Comparison of ENCODE assay signal across 10 cellular contexts in genomic region chr1:85584264-85584781, GRCh38. TPM values are rescaled to one million over a fixed set of nuclear protein-coding genes. Genes with fewer than 3 reads are reported as not detected.
A peak's percentile ranks its signal among the peaks of the same experiment; 100 is the strongest.
DNase-seq lines count a peak whose midpoint lies in the region; ATAC-seq and TF ChIP-seq lines count a peak whose summit lies in the region.
"Had no signal": no experiment of that assay in that cellular context is flagged by ENCODE, and none has a peak within 500 bp of the region (broad histone marks: within the 10 kb centered on the region; RNA-seq: fewer than 3 reads in every experiment).

No MANE protein-coding gene starts in this region.

- H3K27me3 ChIP-seq in iPS-20b (ENCODE audit: insufficient read depth, low read length) (peaks cover 4% of the 10 kb centered on the region), transverse colon (peaks cover 5% of the 10 kb centered on the region)

- no peak for ATAC-seq in HG02798 (IDR thresholded peaks at IDR 0.05; ENCODE audit: poor library complexity, unreplicated experiment)
- ATAC-seq: activated CD8-positive, alpha-beta T cell treated with anti-CD3 and anti-CD28 coated beads for 36 hours had no signal

- 44 to 50% methylated on average over 2 to 5 of the region's 5 CpGs for WGBS in transverse colon (ENCODE audit: low coverage in 1 of 2), 2 donors

- TF ChIP-seq POLR2A in transverse colon (IDR thresholded peaks at IDR 0.05) = no peak

- intact Hi-C loops in transverse colon (cut with DNase I; ENCODE audit: low total_unique reads) = loop anchor here (10.0 kb wide), 3 partner anchors 80 to 1120 kb away; partner anchors contain the start of gene SH3GLB1

- peak overlapping the region; percentile 57; the same call in 1 of the 2 replicates for H3K9ac ChIP-seq in iPS-20b (ENCODE audit: low read depth, low read length)

- H3K4me1 ChIP-seq in iPS-20b (ENCODE audit: insufficient read depth, low read length) = peaks cover 38% of the 10 kb centered on the region
- H3K4me1 ChIP-seq in transverse colon = peaks cover 0 to 13% (median 4%) of the 10 kb centered on the region in 4 donors

- H3K4me3 ChIP-seq in iPS-20b (ENCODE audit: low read length) (peak overlapping the region; percentile 85; the same call in 1 of the 2 replicates), transverse colon (no peak overlapping the region)

- H3K9me3 ChIP-seq in iPS-20b (ENCODE audit: insufficient read depth, low read depth, low read length) = no peaks in the 10 kb centered on the region
- no peaks in the 10 kb centered on the region for H3K9me3 ChIP-seq in transverse colon

- TF ChIP-seq EP300 in transverse colon (IDR thresholded peaks at IDR 0.05; ENCODE audit: low read depth) = no peak

- H3K27ac ChIP-seq in iPS-20b (ENCODE audit: low read length) (no peak overlapping the region), transverse colon (peak overlapping the region; percentile 18 to 96 (median 92))
- H3K27ac ChIP-seq: 22Rv1 had no signal

- DNase-seq in NCI-H82 (lab: John Stamatoyannopoulos, UW) = peak; percentile 8
- no peak for DNase-seq in NCI-H82 treated with DMSO at 0.1 percent for 48 hours (lab: John Stamatoyannopoulos, UW; ENCODE audit: unreplicated experiment)
- peak; percentile 98 for DNase-seq in amniotic stem cell (lab: John Stamatoyannopoulos, UW)
- DNase-seq in transverse colon = no peak
- DNase-seq in stimulated activated CD4-positive, alpha-beta T cell treated with anti-CD3 and anti-CD28 coated beads, Interleukin-4, amount 100 ng/mL, for 4 hours = no peak
- no peak for DNase-seq in T-helper 1 cell
- DNase-seq: activated CD8-positive, alpha-beta T cell treated with anti-CD3 and anti-CD28 coated beads for 36 hours had no signal

- in situ Hi-C loops in transverse colon (cut with MboI; ENCODE audit: low pct_ligation_motif_present in 1 of 4, low pct_unique_long_range_greater_than_20kb in 1 of 4, low sequenced_read_pairs in 3 of 4) = loop anchor here (25.0 kb wide), 1 partner anchor 272 kb away; no protein-coding TSS in a partner anchor

- TF ChIP-seq CTCF in transverse colon (IDR thresholded peaks at IDR 0.05) = no peak

- H3K36me3 ChIP-seq in iPS-20b (ENCODE audit: insufficient read depth, low read depth, low read length) (peaks cover 27% of the 10 kb centered on the region), transverse colon (no peaks in the 10 kb centered on the region)

RNA-seq across cellular contexts. Expression of gene CCN1, which starts 3.8 kb away (rescaled TPM):
- total RNA-seq in transverse colon = 10 to 100 TPM; 18.6 to 79.6 (median 53.1) TPM

Comparison
In these comparisons a context has a peak if more than half of its experiments do, and no peak if none do; other contexts are left out.
1. DNase-seq: peak in NCI-H82 (single experiment) and amniotic stem cell (single experiment); none in NCI-H82 treated with DMSO at 0.1 percent for 48 hours (single experiment), transverse colon (single experiment), stimulated activated CD4-positive, alpha-beta T cell treated with anti-CD3 and anti-CD28 coated beads, Interleukin-4, amount 100 ng/mL, for 4 hours (0 of 2) and T-helper 1 cell (0 of 5).